Comparison of ENCODE assay signal across 28 cellular contexts in the genomic region with DNA sequence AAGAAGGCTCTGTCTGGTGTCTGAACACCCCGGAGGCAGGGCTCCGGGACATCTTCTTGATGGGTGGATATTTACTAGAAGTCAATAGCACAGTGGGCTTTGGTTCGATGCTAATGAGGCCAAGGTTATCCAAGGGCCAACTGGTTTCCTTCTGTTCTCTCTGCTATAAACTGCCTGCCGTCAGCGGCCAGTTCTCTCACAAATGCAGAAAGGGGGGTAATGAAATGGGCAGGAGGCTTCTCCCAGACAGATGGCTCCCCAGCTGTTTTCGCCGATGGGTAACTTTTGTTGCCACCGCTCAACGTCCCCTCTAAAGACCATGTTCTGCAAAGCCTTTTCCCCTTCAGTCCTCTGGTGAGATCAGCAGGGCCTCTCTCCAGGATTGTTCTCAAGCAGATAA.
"Had no signal": no experiment of that assay in that cellular context is flagged by ENCODE, and none has a peak within 500 bp of the region (broad histone marks: within the 10 kb centered on the region; RNA-seq: fewer than 3 reads in every experiment).

No MANE protein-coding gene starts in this region.

- H3K36me3 ChIP-seq: esophagus muscularis mucosa, gastroesophageal sphincter, heart right ventricle, lower lobe of right lung, ovary, right lobe of liver, thoracic aorta, tibial nerve, upper lobe of left lung had no signal

- H3K36me3 Mint-ChIP-seq: immature natural killer cell; naive thymus-derived CD8-positive, alpha-beta T cell; stimulated activated naive B cell treated with anti-CD40 and anti-IgM and Interleukin-4, amounts not matched to agents 10 μg/mL and 1 μg/mL and 100 μg/mL, for 72 hours had no signal

- H3K4me1 Mint-ChIP-seq: immature natural killer cell; naive thymus-derived CD8-positive, alpha-beta T cell; stimulated activated naive B cell treated with anti-CD40 and anti-IgM and Interleukin-4, amounts not matched to agents 10 μg/mL and 1 μg/mL and 100 μg/mL, for 72 hours had no signal

- H3K27ac ChIP-seq: coronary artery, esophagus muscularis mucosa, foreskin keratinocyte, gastroesophageal sphincter, heart right ventricle, lower lobe of right lung, ovary, psoas muscle, right lobe of liver, thoracic aorta, tibial nerve, upper lobe of left lung had no signal

- H3K4me1 ChIP-seq: esophagus muscularis mucosa, foreskin keratinocyte, gastroesophageal sphincter, heart right ventricle, lower lobe of right lung, psoas muscle, tibial nerve, upper lobe of left lung had no signal

- H3K4me3 Mint-ChIP-seq: immature natural killer cell; naive thymus-derived CD8-positive, alpha-beta T cell; stimulated activated naive B cell treated with anti-CD40 and anti-IgM and Interleukin-4, amounts not matched to agents 10 μg/mL and 1 μg/mL and 100 μg/mL, for 72 hours; stimulated activated naive CD8-positive, alpha-beta T cell treated with anti-CD3 and anti-CD28 coated beads, Interleukin-15, Interleukin-2, amounts not matched to agents 100 ng/mL and 50 ng/mL, for 24 hours had no signal

- DNase-seq: dermis blood vessel endothelial cell; effector memory CD4-positive, alpha-beta T cell; foreskin keratinocyte; heart right ventricle; hippocampal formation; immature natural killer cell; islet precursor cell; kidney glomerular epithelial cell; left colon; left ventricle myocardium superior; lower lobe of right lung; naive thymus-derived CD8-positive, alpha-beta T cell; occipital lobe; ovary; posterior cingulate gyrus; psoas muscle; right lobe of liver; small intestine; stimulated activated CD4-positive, alpha-beta T cell treated with anti-CD3 and anti-CD28 coated beads, Interleukin-15, amount 100 ng/mL, for 24 hours; stimulated activated CD4-positive, alpha-beta T cell treated with anti-CD3 and anti-CD28 coated beads, Interleukin-2, amount 100 ng/mL, for 48 hours; stimulated activated naive B cell treated with anti-CD40 and anti-IgM and Interleukin-4, amounts not matched to agents 10 μg/mL and 1 μg/mL and 100 μg/mL, for 72 hours; upper lobe of left lung had no signal

- H3K9me3 Mint-ChIP-seq: stimulated activated naive CD8-positive, alpha-beta T cell treated with anti-CD3 and anti-CD28 coated beads, Interleukin-15, Interleukin-2, amounts not matched to agents 100 ng/mL and 50 ng/mL, for 24 hours had no signal

- H3K27ac Mint-ChIP-seq: immature natural killer cell; naive thymus-derived CD8-positive, alpha-beta T cell; stimulated activated naive B cell treated with anti-CD40 and anti-IgM and Interleukin-4, amounts not matched to agents 10 μg/mL and 1 μg/mL and 100 μg/mL, for 72 hours; stimulated activated naive CD8-positive, alpha-beta T cell treated with anti-CD3 and anti-CD28 coated beads, Interleukin-15, Interleukin-2, amounts not matched to agents 100 ng/mL and 50 ng/mL, for 24 hours had no signal

- H3K9me3 ChIP-seq: lower lobe of right lung, ovary, psoas muscle, right lobe of liver, thoracic aorta, upper lobe of left lung had no signal

- H3K4me3 ChIP-seq: coronary artery, esophagus muscularis mucosa, gastroesophageal sphincter, heart right ventricle, lower lobe of right lung, ovary, psoas muscle, right lobe of liver, thoracic aorta, tibial nerve, upper lobe of left lung had no signal

- H3K27me3 Mint-ChIP-seq: stimulated activated naive B cell treated with anti-CD40 and anti-IgM and Interleukin-4, amounts not matched to agents 10 μg/mL and 1 μg/mL and 100 μg/mL, for 72 hours had no signal

- H3K27me3 ChIP-seq: foreskin keratinocyte, gastroesophageal sphincter, heart right ventricle, ovary, right lobe of liver, tibial nerve, upper lobe of left lung had no signal
